1 cellular context compared by ENCODE assay signal in the genomic region with DNA sequence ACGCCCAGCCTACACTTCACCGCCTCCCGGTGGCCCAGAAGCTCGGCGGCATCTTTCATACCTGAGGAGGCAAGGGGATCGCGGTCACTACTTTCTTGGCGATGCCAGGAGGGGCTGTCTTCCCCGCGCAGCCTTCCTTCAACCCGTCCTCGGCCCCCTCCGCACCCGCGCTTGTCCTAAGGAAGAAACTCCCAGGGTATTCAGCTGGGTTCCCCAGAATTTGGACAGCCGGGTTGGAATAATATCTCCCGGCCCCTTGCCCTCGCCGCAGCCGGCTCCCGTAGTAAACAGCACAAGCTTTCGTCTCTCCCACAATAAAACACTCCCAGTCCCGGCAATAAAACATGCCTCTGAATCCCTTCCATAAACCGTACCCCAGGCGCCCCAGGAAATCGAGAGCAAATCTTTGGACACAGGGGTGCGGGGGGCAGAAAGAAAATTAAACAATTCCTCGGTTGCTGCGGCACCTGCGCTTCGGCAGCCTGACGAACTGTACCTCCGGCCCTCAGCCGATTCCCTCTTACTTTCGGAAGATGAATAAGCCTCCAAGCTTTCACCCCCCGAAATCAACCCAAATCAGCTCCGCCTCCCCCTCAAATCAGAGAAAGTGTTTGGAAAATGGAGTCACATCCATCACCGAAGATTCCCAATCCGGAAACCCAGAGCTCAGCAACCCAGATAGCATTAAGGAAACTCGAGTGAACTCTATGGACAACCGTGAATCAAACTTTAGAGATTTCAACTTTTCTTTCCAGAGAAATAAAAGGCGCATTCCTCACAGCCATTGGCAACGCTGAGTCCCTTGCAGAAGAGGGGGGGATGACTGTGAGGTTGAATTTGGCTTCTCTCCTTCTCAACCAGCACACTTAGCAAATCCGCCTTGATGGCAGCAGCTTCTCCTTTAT.
TF ChIP-seq lines count a peak whose summit lies in the region.

No MANE protein-coding gene starts in this region.

TF ChIP-seq in HepG2, 621 proteins besides CTCF, POLR2A, EP300 and RAD21 (continued from another document):
- TF ChIP-seq MAF1 (CRISPR knock-in tag; IDR thresholded peaks at IDR 0.05; ENCODE audit: borderline replicate concordance) (no peak), TEAD3 (CRISPR knock-in tag; optimal IDR thresholded peaks at IDR 0.05; ENCODE audit: borderline replicate concordance) (no peak), ZSCAN31 (CRISPR knock-in tag; IDR thresholded peaks at IDR 0.05; ENCODE audit: low read depth) (no peak), SOX6 (IDR thresholded peaks at IDR 0.05) (no peak), SOX6 (CRISPR knock-in tag; IDR thresholded peaks at IDR 0.05) (no peak), SIX1 (CRISPR knock-in tag; IDR thresholded peaks at IDR 0.05; ENCODE audit: borderline replicate concordance) (no peak), IKZF1 (IDR thresholded peaks at IDR 0.05) (no peak), ZMAT3 (CRISPR knock-in tag; conservative IDR thresholded peaks at IDR 0.05) (no peak), ISX (CRISPR knock-in tag; conservative IDR thresholded peaks at IDR 0.05) (no peak)
- TF ChIP-seq, protein P1, sequence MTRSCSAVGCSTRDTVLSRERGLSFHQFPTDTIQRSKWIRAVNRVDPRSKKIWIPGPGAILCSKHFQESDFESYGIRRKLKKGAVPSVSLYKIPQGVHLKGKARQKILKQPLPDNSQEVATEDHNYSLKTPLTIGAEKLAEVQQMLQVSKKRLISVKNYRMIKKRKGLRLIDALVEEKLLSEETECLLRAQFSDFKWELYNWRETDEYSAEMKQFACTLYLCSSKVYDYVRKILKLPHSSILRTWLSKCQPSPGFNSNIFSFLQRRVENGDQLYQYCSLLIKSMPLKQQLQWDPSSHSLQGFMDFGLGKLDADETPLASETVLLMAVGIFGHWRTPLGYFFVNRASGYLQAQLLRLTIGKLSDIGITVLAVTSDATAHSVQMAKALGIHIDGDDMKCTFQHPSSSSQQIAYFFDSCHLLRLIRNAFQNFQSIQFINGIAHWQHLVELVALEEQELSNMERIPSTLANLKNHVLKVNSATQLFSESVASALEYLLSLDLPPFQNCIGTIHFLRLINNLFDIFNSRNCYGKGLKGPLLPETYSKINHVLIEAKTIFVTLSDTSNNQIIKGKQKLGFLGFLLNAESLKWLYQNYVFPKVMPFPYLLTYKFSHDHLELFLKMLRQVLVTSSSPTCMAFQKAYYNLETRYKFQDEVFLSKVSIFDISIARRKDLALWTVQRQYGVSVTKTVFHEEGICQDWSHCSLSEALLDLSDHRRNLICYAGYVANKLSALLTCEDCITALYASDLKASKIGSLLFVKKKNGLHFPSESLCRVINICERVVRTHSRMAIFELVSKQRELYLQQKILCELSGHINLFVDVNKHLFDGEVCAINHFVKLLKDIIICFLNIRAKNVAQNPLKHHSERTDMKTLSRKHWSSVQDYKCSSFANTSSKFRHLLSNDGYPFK (CRISPR knock-in tag; IDR thresholded peaks at IDR 0.05; ENCODE audit: borderline replicate concordance) = no peak
